In the genomic region with DNA sequence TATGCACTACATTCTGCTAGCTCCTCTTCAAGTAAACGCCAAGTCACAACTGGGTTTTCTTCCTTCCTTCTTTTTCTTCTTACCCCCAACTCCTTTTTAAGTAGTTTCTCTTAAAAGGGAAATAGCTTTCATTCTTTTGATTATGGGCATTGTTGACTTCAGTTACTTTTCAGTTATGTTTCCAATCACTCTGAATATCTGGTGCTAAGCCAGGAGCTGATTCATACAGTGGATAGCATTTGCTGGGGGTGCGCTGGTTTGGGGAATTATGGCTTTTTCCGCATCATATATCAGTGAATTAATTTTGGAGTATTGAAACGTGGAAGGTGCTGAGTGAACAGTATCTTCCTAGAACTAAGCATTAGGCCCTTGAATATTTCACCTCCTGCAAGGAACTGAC, we compare ENCODE assay signal across 2 cellular contexts.
TF ChIP-seq lines count a peak whose summit lies in the region.

No MANE protein-coding gene starts in this region.

TF ChIP-seq in SK-N-SH, 30 proteins besides CTCF, POLR2A, EP300 and RAD21:
- TF ChIP-seq YY1 (IDR thresholded peaks at IDR 0.05; ENCODE audit: low read depth): no peak
- peak; percentile 43 for TF ChIP-seq JUND (IDR thresholded peaks at IDR 0.05)
- TF ChIP-seq ELF1 (IDR thresholded peaks at IDR 0.05): no peak
- no peak for TF ChIP-seq RCOR1 (IDR thresholded peaks at IDR 0.05; ENCODE audit: low read length)
- TF ChIP-seq TEAD4 (IDR thresholded peaks at IDR 0.05; ENCODE audit: borderline replicate concordance, insufficient read depth): no peak
- no peak for TF ChIP-seq GABPA (IDR thresholded peaks at IDR 0.05; ENCODE audit: low read depth)
- TF ChIP-seq, protein P1, sequence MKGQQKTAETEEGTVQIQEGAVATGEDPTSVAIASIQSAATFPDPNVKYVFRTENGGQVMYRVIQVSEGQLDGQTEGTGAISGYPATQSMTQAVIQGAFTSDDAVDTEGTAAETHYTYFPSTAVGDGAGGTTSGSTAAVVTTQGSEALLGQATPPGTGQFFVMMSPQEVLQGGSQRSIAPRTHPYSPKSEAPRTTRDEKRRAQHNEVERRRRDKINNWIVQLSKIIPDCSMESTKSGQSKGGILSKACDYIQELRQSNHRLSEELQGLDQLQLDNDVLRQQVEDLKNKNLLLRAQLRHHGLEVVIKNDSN (IDR thresholded peaks at IDR 0.05; ENCODE audit: borderline replicate concordance, low read depth): no peak
- TF ChIP-seq, protein P2, sequence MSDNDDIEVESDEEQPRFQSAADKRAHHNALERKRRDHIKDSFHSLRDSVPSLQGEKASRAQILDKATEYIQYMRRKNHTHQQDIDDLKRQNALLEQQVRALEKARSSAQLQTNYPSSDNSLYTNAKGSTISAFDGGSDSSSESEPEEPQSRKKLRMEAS (IDR thresholded peaks at IDR 0.05; ENCODE audit: low read depth): no peak
- TF ChIP-seq MEF2A (IDR thresholded peaks at IDR 0.05; ENCODE audit: borderline replicate concordance, low read depth): no peak
- no peak for TF ChIP-seq RXRA (IDR thresholded peaks at IDR 0.05; ENCODE audit: borderline replicate concordance, low read depth)
- TF ChIP-seq FOXJ3 (CRISPR knock-in tag; IDR thresholded peaks at IDR 0.05): no peak
- TF ChIP-seq, protein P3, sequence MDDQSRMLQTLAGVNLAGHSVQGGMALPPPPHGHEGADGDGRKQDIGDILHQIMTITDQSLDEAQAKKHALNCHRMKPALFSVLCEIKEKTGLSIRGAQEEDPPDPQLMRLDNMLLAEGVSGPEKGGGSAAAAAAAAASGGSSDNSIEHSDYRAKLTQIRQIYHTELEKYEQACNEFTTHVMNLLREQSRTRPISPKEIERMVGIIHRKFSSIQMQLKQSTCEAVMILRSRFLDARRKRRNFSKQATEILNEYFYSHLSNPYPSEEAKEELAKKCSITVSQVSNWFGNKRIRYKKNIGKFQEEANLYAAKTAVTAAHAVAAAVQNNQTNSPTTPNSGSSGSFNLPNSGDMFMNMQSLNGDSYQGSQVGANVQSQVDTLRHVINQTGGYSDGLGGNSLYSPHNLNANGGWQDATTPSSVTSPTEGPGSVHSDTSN (IDR thresholded peaks at IDR 0.05): peak; percentile 45; the same call in 1 of the 2 replicates
- TF ChIP-seq TAF1 (IDR thresholded peaks at IDR 0.05; ENCODE audit: borderline replicate concordance, low read depth, low read length): no peak
- no peak for TF ChIP-seq SIN3A (IDR thresholded peaks at IDR 0.05; ENCODE audit: borderline replicate concordance, low read depth, low read length)
- TF ChIP-seq, protein P4, sequence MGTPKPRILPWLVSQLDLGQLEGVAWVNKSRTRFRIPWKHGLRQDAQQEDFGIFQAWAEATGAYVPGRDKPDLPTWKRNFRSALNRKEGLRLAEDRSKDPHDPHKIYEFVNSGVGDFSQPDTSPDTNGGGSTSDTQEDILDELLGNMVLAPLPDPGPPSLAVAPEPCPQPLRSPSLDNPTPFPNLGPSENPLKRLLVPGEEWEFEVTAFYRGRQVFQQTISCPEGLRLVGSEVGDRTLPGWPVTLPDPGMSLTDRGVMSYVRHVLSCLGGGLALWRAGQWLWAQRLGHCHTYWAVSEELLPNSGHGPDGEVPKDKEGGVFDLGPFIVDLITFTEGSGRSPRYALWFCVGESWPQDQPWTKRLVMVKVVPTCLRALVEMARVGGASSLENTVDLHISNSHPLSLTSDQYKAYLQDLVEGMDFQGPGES (IDR thresholded peaks at IDR 0.05; ENCODE audit: low read depth, low read length): no peak
- TF ChIP-seq POLR2AphosphoS5 (IDR thresholded peaks at IDR 0.05; ENCODE audit: low read depth, low read length): no peak; the same call in 1 of the 2 replicates
- TF ChIP-seq, protein P5, sequence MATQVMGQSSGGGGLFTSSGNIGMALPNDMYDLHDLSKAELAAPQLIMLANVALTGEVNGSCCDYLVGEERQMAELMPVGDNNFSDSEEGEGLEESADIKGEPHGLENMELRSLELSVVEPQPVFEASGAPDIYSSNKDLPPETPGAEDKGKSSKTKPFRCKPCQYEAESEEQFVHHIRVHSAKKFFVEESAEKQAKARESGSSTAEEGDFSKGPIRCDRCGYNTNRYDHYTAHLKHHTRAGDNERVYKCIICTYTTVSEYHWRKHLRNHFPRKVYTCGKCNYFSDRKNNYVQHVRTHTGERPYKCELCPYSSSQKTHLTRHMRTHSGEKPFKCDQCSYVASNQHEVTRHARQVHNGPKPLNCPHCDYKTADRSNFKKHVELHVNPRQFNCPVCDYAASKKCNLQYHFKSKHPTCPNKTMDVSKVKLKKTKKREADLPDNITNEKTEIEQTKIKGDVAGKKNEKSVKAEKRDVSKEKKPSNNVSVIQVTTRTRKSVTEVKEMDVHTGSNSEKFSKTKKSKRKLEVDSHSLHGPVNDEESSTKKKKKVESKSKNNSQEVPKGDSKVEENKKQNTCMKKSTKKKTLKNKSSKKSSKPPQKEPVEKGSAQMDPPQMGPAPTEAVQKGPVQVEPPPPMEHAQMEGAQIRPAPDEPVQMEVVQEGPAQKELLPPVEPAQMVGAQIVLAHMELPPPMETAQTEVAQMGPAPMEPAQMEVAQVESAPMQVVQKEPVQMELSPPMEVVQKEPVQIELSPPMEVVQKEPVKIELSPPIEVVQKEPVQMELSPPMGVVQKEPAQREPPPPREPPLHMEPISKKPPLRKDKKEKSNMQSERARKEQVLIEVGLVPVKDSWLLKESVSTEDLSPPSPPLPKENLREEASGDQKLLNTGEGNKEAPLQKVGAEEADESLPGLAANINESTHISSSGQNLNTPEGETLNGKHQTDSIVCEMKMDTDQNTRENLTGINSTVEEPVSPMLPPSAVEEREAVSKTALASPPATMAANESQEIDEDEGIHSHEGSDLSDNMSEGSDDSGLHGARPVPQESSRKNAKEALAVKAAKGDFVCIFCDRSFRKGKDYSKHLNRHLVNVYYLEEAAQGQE (IDR thresholded peaks at IDR 0.05; ENCODE audit: low read depth, low read length): no peak
- TF ChIP-seq NRF1 (IDR thresholded peaks at IDR 0.05; ENCODE audit: low read depth, low read length): no peak
- TF ChIP-seq MXI1 (IDR thresholded peaks at IDR 0.05; ENCODE audit: low read depth, low read length): no peak
- no peak for TF ChIP-seq SMC3 (IDR thresholded peaks at IDR 0.05; ENCODE audit: low read depth, low read length)
- TF ChIP-seq FOXM1 (IDR thresholded peaks at IDR 0.05; ENCODE audit: low read depth): no peak
- no peak for TF ChIP-seq EZH2phosphoT487 (IDR thresholded peaks at IDR 0.05; ENCODE audit: borderline replicate concordance, low read depth)
- TF ChIP-seq, protein P6, sequence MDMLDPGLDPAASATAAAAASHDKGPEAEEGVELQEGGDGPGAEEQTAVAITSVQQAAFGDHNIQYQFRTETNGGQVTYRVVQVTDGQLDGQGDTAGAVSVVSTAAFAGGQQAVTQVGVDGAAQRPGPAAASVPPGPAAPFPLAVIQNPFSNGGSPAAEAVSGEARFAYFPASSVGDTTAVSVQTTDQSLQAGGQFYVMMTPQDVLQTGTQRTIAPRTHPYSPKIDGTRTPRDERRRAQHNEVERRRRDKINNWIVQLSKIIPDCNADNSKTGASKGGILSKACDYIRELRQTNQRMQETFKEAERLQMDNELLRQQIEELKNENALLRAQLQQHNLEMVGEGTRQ (IDR thresholded peaks at IDR 0.05; ENCODE audit: borderline replicate concordance, low read depth, low read length): no peak
- TF ChIP-seq RFX5 (IDR thresholded peaks at IDR 0.05; ENCODE audit: low read length): no peak
- peak; percentile 68; the same call in 1 of the 2 replicates for TF ChIP-seq NFIC (IDR thresholded peaks at IDR 0.05; ENCODE audit: borderline replicate concordance)
- peak; percentile 39; the same call in 1 of the 2 replicates for TF ChIP-seq FOSL2 (IDR thresholded peaks at IDR 0.05; ENCODE audit: borderline replicate concordance, low read depth)

TF ChIP-seq in endothelial cell of umbilical vein, 7 proteins besides CTCF, POLR2A, EP300 and RAD21:
- no peak for TF ChIP-seq MYC (IDR thresholded peaks at IDR 0.05; ENCODE audit: low read depth, low read length)
